Comparison of ENCODE assay signal across 23 cellular contexts in the genomic region with DNA sequence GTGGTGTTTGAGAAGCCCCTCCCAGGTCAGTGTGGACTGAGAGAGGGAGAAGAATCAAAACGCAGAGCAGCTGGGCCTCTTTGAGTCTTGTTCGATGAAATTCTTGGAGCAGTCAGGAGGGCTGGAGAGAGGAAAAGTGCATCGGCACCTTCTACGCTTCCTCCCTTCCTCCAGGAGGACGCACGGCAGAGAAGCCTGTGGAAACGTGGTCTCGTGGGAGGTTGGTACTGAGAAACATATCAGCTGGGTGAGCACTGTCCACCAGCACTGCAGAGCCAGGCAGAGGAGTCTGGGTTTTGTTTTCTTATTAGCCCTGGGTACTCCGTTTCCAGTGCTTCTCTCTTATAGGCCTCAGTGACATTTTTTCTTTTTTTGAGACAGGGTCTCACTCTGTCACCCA. TPM values are rescaled to one million over a fixed set of nuclear protein-coding genes. Genes with fewer than 3 reads are reported as not detected.
DNase-seq lines count a peak whose midpoint lies in the region; ATAC-seq and TF ChIP-seq lines count a peak whose summit lies in the region.
"Had no signal": no experiment of that assay in that cellular context is flagged by ENCODE, and none has a peak within 500 bp of the region (broad histone marks: within the 10 kb centered on the region; RNA-seq: fewer than 3 reads in every experiment).

No MANE protein-coding gene starts in this region.

- no peaks in the 10 kb centered on the region for H3K79me2 ChIP-seq in GM23338 (replicated peaks; ENCODE audit: insufficient read depth)

- no peak overlapping the region for H3K4me2 ChIP-seq in GM23338

- H3K27me3 ChIP-seq in GM23338 (ENCODE audit: insufficient read depth), result no peaks in the 10 kb centered on the region
- H3K27me3 ChIP-seq: colonic mucosa, pancreas, transverse colon had no signal

- no peaks in the 10 kb centered on the region for H3F3A ChIP-seq in GM23338 (replicated peaks; ENCODE audit: low read depth)

- H3K36me3 Mint-ChIP-seq in GM23338 (ENCODE audit: low read depth) (peaks cover 6% of the 10 kb centered on the region), T-helper 17 cell (ENCODE audit: low read depth) (no peaks in the 10 kb centered on the region)
- H3K36me3 Mint-ChIP-seq: activated naive CD4-positive, alpha-beta T cell treated with anti-CD3 and anti-CD28 coated beads, Interleukin-2, amount 10 ng/mL, durations not matched to agents 7 days and 5 days had no signal

- no peaks in the 10 kb centered on the region; the same call in 1 of the 3 replicates for H3K4me1 Mint-ChIP-seq in GM23338
- H3K4me1 Mint-ChIP-seq in T-helper 17 cell, result peaks cover 13% of the 10 kb centered on the region
- H3K4me1 Mint-ChIP-seq: activated naive CD4-positive, alpha-beta T cell treated with anti-CD3 and anti-CD28 coated beads, Interleukin-2, amount 10 ng/mL, durations not matched to agents 7 days and 5 days had no signal

- H3K27ac Mint-ChIP-seq in GM23338 (no peak overlapping the region), T-helper 17 cell (peak overlapping the region; percentile 43)
- H3K27ac Mint-ChIP-seq: activated naive CD4-positive, alpha-beta T cell treated with anti-CD3 and anti-CD28 coated beads, Interleukin-2, amount 10 ng/mL, durations not matched to agents 7 days and 5 days had no signal

- no peaks in the 10 kb centered on the region for H3K4me1 ChIP-seq in GM23338 (ENCODE audit: insufficient read depth)
- H3K4me1 ChIP-seq: colonic mucosa, pancreas had no signal

- ATAC-seq in GM23338 (no peak; the same call in 1 of the 3 replicates), T-helper 17 cell (no peak), left ventricle myocardium superior (peak; percentile 45), sciatic nerve (peak; percentile 68), esophagus mucosa (no peak)
- ATAC-seq: activated T-cell treated with anti-CD3 and anti-CD28 coated beads, Interleukin-2, amount 50 U/mL, for 4 hours; pancreas had no signal

- DNase-seq in GM23338 (ENCODE audit: low spot score), result no peak
- no peak for DNase-seq in T-helper 17 cell
- no peak for DNase-seq in left ventricle myocardium superior
- no peak for DNase-seq in sciatic nerve (ENCODE audit: low spot score)
- no peak for DNase-seq in dedifferentiated amniotic fluid mesenchymal stem cell (ENCODE audit: extremely low spot score)
- no peak for DNase-seq in lower leg skin (ENCODE audit: low spot score in 2 of 2)
- DNase-seq: activated CD4-positive, CD25-positive, alpha-beta regulatory T cell; activated CD8-positive, alpha-beta memory T cell treated with anti-CD3 and anti-CD28 coated beads for 24 hours; activated naive CD4-positive, alpha-beta T cell treated with anti-CD3 and anti-CD28 coated beads, Interleukin-2, amount 10 ng/mL, durations not matched to agents 7 days and 5 days; activated T-cell treated with anti-CD3 and anti-CD28 coated beads, Interleukin-2, amount 50 U/mL, for 4 hours; CD4-positive, alpha-beta memory T cell; colonic mucosa; hippocampal formation; MM.1S; NCI-H146; pancreas; small intestine; stimulated activated CD4-positive, alpha-beta T cell treated with anti-CD3 and anti-CD28 coated beads, Interleukin-2, amount 100 ng/mL, for 48 hours; stimulated activated naive CD4-positive, alpha-beta T cell treated with Interleukin-2 at 50 U/mL for 16 hours; transverse colon had no signal

- H3K9me3 Mint-ChIP-seq in GM23338, result peaks cover 21% of the 10 kb centered on the region
- H3K9me3 Mint-ChIP-seq: activated T-cell treated with anti-CD3 and anti-CD28 coated beads, Interleukin-2, amount 50 U/mL, for 4 hours had no signal

- H3K4me3 Mint-ChIP-seq in GM23338 (no peak overlapping the region), T-helper 17 cell (no peak overlapping the region)
- H3K4me3 Mint-ChIP-seq: activated naive CD4-positive, alpha-beta T cell treated with anti-CD3 and anti-CD28 coated beads, Interleukin-2, amount 10 ng/mL, durations not matched to agents 7 days and 5 days; activated T-cell treated with anti-CD3 and anti-CD28 coated beads, Interleukin-2, amount 50 U/mL, for 4 hours had no signal

- H3K4me3 ChIP-seq in GM23338 (no peak overlapping the region), lower leg skin (ENCODE audit: low read depth, poor library complexity, severe bottlenecking) (no peak overlapping the region)
- H3K4me3 ChIP-seq: colonic mucosa, lung, pancreas, SK-N-MC, transverse colon had no signal

- H3K36me3 ChIP-seq in GM23338 (ENCODE audit: insufficient read depth), result no peaks in the 10 kb centered on the region
- H3K36me3 ChIP-seq: colonic mucosa, pancreas, transverse colon had no signal

- no peaks in the 10 kb centered on the region for H3K9me3 ChIP-seq in T-helper 17 cell (ENCODE audit: control insufficient read depth, low read length, poor library complexity, severe bottlenecking)
- H3K9me3 ChIP-seq: colonic mucosa, pancreas, transverse colon had no signal

- no peak overlapping the region for H3K27ac ChIP-seq in GM23338 (ENCODE audit: low read depth)
- H3K27ac ChIP-seq: colonic mucosa, pancreas had no signal

- H4K20me1 ChIP-seq in GM23338 (replicated peaks; ENCODE audit: insufficient read depth), result no peaks in the 10 kb centered on the region

- intact Hi-C loops in left ventricle myocardium superior (cut with micrococcal nuclease), result no loop called here
- intact Hi-C loops in sciatic nerve (cut with DNase I), result no loop called here
- intact Hi-C loops in lower leg skin (cut with DNase I; ENCODE audit: low total_unique reads), result no loop called here

- TF ChIP-seq CTCF in GM23338 (conservative IDR thresholded peaks at IDR 0.05; ENCODE audit: low read depth in 2 of 2), result no peak
- no peak for TF ChIP-seq CTCF in lower leg skin (IDR thresholded peaks at IDR 0.05)

- H3K27me3 Mint-ChIP-seq in GM23338 (ENCODE audit: insufficient read depth, low read depth, poor library complexity) (no peaks in the 10 kb centered on the region), T-helper 17 cell (no peaks in the 10 kb centered on the region)
- H3K27me3 Mint-ChIP-seq: CD4-positive, alpha-beta memory T cell had no signal

- TF ChIP-seq POLR2A in lower leg skin (IDR thresholded peaks at IDR 0.05), result no peak

- no peaks in the 10 kb centered on the region for H3K9me2 ChIP-seq in GM23338 (ENCODE audit: insufficient read depth)

- H2AFZ ChIP-seq in GM23338, result peak overlapping the region; percentile 96

- WGBS in lower leg skin, 2 donors, result 74 to 85% methylated on average over 9 of the region's 9 CpGs

TF ChIP-seq in GM23338, 12 proteins besides CTCF, POLR2A, EP300 and RAD21:
- TF ChIP-seq CREB1 (CRISPR knock-in tag; IDR thresholded peaks at IDR 0.05; ENCODE audit: low read depth) (no peak), ZNF331 (CRISPR knock-in tag; IDR thresholded peaks at IDR 0.05; ENCODE audit: low read depth) (no peak), ETS1 (IDR thresholded peaks at IDR 0.05) (no peak)
- TF ChIP-seq, protein P1, sequence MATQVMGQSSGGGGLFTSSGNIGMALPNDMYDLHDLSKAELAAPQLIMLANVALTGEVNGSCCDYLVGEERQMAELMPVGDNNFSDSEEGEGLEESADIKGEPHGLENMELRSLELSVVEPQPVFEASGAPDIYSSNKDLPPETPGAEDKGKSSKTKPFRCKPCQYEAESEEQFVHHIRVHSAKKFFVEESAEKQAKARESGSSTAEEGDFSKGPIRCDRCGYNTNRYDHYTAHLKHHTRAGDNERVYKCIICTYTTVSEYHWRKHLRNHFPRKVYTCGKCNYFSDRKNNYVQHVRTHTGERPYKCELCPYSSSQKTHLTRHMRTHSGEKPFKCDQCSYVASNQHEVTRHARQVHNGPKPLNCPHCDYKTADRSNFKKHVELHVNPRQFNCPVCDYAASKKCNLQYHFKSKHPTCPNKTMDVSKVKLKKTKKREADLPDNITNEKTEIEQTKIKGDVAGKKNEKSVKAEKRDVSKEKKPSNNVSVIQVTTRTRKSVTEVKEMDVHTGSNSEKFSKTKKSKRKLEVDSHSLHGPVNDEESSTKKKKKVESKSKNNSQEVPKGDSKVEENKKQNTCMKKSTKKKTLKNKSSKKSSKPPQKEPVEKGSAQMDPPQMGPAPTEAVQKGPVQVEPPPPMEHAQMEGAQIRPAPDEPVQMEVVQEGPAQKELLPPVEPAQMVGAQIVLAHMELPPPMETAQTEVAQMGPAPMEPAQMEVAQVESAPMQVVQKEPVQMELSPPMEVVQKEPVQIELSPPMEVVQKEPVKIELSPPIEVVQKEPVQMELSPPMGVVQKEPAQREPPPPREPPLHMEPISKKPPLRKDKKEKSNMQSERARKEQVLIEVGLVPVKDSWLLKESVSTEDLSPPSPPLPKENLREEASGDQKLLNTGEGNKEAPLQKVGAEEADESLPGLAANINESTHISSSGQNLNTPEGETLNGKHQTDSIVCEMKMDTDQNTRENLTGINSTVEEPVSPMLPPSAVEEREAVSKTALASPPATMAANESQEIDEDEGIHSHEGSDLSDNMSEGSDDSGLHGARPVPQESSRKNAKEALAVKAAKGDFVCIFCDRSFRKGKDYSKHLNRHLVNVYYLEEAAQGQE (IDR thresholded peaks at IDR 0.05; ENCODE audit: unreplicated experiment), result no peak

RNA-seq across cellular contexts. Expression of gene TXLNB, which starts 52.7 kb away (rescaled TPM):
- 0.23 and 0.28 TPM in 2 replicates for total RNA-seq in GM23338 (2014; rRNA removed; shearing (Covaris generic))
- polyA plus RNA-seq in GM23338 (2016; fragmentation: Nextera tagmentation; extraction: Ambion mirVana), result 0.10 and 0.11 TPM in 2 replicates
- total RNA-seq in T-helper 17 cell (under 1 TPM; 0.42 to 0.52 TPM), left ventricle myocardium superior (133 TPM), sciatic nerve (1.7 TPM), esophagus mucosa (0.24 TPM), lower leg skin (under 1 TPM in 2 of 4 donors, not detected in 2; 0.27 to 0.29 TPM)

Comparison
In these comparisons a context has a peak if more than half of its experiments do, and no peak if none do; other contexts are left out.
1. ATAC-seq: peak in left ventricle myocardium superior (single experiment) and sciatic nerve (single experiment); none in GM23338 (single experiment), T-helper 17 cell (single experiment) and esophagus mucosa (single experiment).
2. RNA of gene TXLNB, which starts 52.7 kb away (total RNA-seq): 133 TPM in left ventricle myocardium superior (single experiment); 1.7 TPM in sciatic nerve (single experiment), 0.42 to 0.52 TPM in T-helper 17 cell, 0.23 to 0.28 TPM in GM23338, 0.27 to 0.29 TPM in lower leg skin and 0.24 TPM in esophagus mucosa (single experiment); every median in the first group is over 10 times any median in the second.